ENCODE assay signal across 8 cellular contexts in the genomic region with DNA sequence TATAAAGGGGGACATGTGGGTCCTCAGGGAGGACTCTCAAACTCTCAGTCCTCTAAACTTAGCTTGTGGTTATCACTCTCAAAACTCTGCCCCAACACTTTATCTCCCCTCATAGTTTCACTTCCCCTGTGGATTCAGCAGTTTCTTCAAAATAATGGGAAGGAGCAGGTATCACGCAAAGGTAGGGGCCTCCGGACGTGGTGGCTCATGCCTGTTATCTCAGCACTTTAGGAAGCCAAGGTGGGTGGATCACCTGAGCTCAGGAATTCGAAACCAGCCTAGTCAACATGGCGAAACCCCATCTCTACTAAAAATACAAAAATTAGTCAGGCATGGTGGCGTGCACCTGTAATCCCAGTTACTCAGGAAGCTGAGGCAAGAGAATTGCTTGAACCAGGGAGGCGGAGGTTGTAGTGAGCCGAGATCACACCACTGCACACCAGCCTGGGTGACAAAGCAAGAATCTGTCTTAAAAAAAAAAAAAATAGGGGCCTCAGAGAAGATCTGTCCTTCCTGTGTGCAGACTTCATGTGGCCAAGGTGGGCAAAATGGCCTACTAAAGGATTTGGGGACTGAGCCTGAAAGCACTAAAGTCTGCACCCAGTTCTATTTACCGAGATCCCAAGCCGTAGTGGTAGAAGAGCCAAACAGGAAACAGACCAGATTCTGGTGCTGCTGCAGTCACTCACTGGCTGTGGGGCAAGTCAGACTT. TPM values are rescaled to one million over a fixed set of nuclear protein-coding genes. Genes with fewer than 3 reads are reported as not detected.
DNase-seq lines count a peak whose midpoint lies in the region; ATAC-seq and TF ChIP-seq lines count a peak whose summit lies in the region.

No MANE protein-coding gene starts in this region.

- TF ChIP-seq CTCF in lower lobe of right lung (IDR thresholded peaks at IDR 0.05) (no peak), foreskin keratinocyte (conservative IDR thresholded peaks at IDR 0.05) (no peak)

- H3K27ac ChIP-seq in lower lobe of right lung (no peak overlapping the region), foreskin keratinocyte (no peak overlapping the region)

- H3K9me3 ChIP-seq in lower lobe of right lung = no peaks in the 10 kb centered on the region

- H3K4me3 Mint-ChIP-seq in activated CD4-positive, alpha-beta T cell treated with anti-CD3 and anti-CD28 coated beads, Interleukin-2, amount 10 ng/mL, durations not matched to agents 7 days and 5 days = peak overlapping the region; percentile 70
- peak overlapping the region; percentile 45 for H3K4me3 Mint-ChIP-seq in activated CD4-positive, alpha-beta memory T cell treated with anti-CD3 and anti-CD28 coated beads for 36 hours

- H3K36me3 ChIP-seq in lower lobe of right lung = no peaks in the 10 kb centered on the region

- peaks cover 82% of the 10 kb centered on the region for H3K4me1 Mint-ChIP-seq in activated CD4-positive, alpha-beta T cell treated with anti-CD3 and anti-CD28 coated beads, Interleukin-2, amount 10 ng/mL, durations not matched to agents 7 days and 5 days
- H3K4me1 Mint-ChIP-seq in activated CD4-positive, alpha-beta memory T cell treated with anti-CD3 and anti-CD28 coated beads for 36 hours (ENCODE audit: low read depth) = peaks cover 72% of the 10 kb centered on the region

- CTCF ChIA-PET in activated CD4-positive, alpha-beta T cell treated with anti-CD3 and anti-CD28 coated beads, Interleukin-2, amount 10 ng/mL, durations not matched to agents 7 days and 5 days (lab: Charles Lee) = interaction anchor here (1.8 to 5.0 kb wide), 2 partner anchors 12 to 121 kb away, joined by 8 to 27 read pairs; a partner anchor contains a TSS
- CTCF ChIA-PET in activated CD4-positive, alpha-beta memory T cell treated with anti-CD3 and anti-CD28 coated beads for 36 hours (lab: Charles Lee) = interaction anchor here (0.8 to 5.6 kb wide), 7 partner anchors 8 to 144 kb away, joined by 3 to 52 read pairs (median 4); a partner anchor contains a TSS

- peaks cover 19% of the 10 kb centered on the region for H3K4me1 ChIP-seq in lower lobe of right lung
- no peaks in the 10 kb centered on the region for H3K4me1 ChIP-seq in foreskin keratinocyte

- peak; percentile 51 for DNase-seq in activated CD4-positive, alpha-beta T cell treated with anti-CD3 and anti-CD28 coated beads, Interleukin-2, amount 10 ng/mL, durations not matched to agents 7 days and 5 days
- DNase-seq in activated CD4-positive, alpha-beta T cell treated with anti-CD3 and anti-CD28 coated beads for 4 hours = no peak
- DNase-seq in activated CD4-positive, alpha-beta memory T cell treated with anti-CD3 and anti-CD28 coated beads for 36 hours = peak; percentile 77
- peak; percentile 42 for DNase-seq in stimulated activated naive CD4-positive, alpha-beta T cell treated with Interleukin-2 at 50 U/mL for 16 hours (lab: John Stamatoyannopoulos, UW)
- no peak for DNase-seq in lower lobe of right lung
- no peak for DNase-seq in foreskin keratinocyte
- no peak for DNase-seq in 8988T

- ATAC-seq in HG03045 (IDR thresholded peaks at IDR 0.05; ENCODE audit: unreplicated experiment) (peak; percentile 42), lower lobe of right lung (no peak), foreskin keratinocyte (no peak)

- peaks cover 77% of the 10 kb centered on the region for H3K36me3 Mint-ChIP-seq in activated CD4-positive, alpha-beta T cell treated with anti-CD3 and anti-CD28 coated beads, Interleukin-2, amount 10 ng/mL, durations not matched to agents 7 days and 5 days (ENCODE audit: low read depth)
- peaks cover 37% of the 10 kb centered on the region for H3K36me3 Mint-ChIP-seq in activated CD4-positive, alpha-beta memory T cell treated with anti-CD3 and anti-CD28 coated beads for 36 hours

- H3K27me3 Mint-ChIP-seq in activated CD4-positive, alpha-beta T cell treated with anti-CD3 and anti-CD28 coated beads, Interleukin-2, amount 10 ng/mL, durations not matched to agents 7 days and 5 days = no peaks in the 10 kb centered on the region
- no peaks in the 10 kb centered on the region for H3K27me3 Mint-ChIP-seq in activated CD4-positive, alpha-beta memory T cell treated with anti-CD3 and anti-CD28 coated beads for 36 hours

- H3K27me3 ChIP-seq in lower lobe of right lung (ENCODE audit: low read depth) (no peaks in the 10 kb centered on the region), foreskin keratinocyte (peaks cover 9% of the 10 kb centered on the region)

- no peak overlapping the region for H3K4me3 ChIP-seq in lower lobe of right lung

- no peaks in the 10 kb centered on the region for H3K9me3 Mint-ChIP-seq in activated CD4-positive, alpha-beta T cell treated with anti-CD3 and anti-CD28 coated beads, Interleukin-2, amount 10 ng/mL, durations not matched to agents 7 days and 5 days
- no peaks in the 10 kb centered on the region for H3K9me3 Mint-ChIP-seq in activated CD4-positive, alpha-beta memory T cell treated with anti-CD3 and anti-CD28 coated beads for 36 hours

- POLR2A ChIA-PET in activated CD4-positive, alpha-beta T cell treated with anti-CD3 and anti-CD28 coated beads, Interleukin-2, amount 10 ng/mL, durations not matched to agents 7 days and 5 days (lab: Charles Lee) = no interaction called here
- POLR2A ChIA-PET in activated CD4-positive, alpha-beta memory T cell treated with anti-CD3 and anti-CD28 coated beads for 36 hours (lab: Charles Lee) = interaction anchor here (0.6 to 3.9 kb wide), 8 partner anchors 10 to 200 kb away, joined by 3 to 19 read pairs (median 3); a partner anchor contains a TSS

- peak overlapping the region; percentile 90 for H3K27ac Mint-ChIP-seq in activated CD4-positive, alpha-beta T cell treated with anti-CD3 and anti-CD28 coated beads, Interleukin-2, amount 10 ng/mL, durations not matched to agents 7 days and 5 days
- peak overlapping the region; percentile 88 for H3K27ac Mint-ChIP-seq in activated CD4-positive, alpha-beta memory T cell treated with anti-CD3 and anti-CD28 coated beads for 36 hours

- intact Hi-C loops in activated CD4-positive, alpha-beta memory T cell treated with anti-CD3 and anti-CD28 coated beads for 36 hours (cut with micrococcal nuclease) = loop anchor here (1.0 to 5.0 kb wide), 5 partner anchors 9 to 123 kb away; a partner anchor contains a TSS
- intact Hi-C loops in lower lobe of right lung (cut with DNase I) = no loop called here

RNA-seq across cellular contexts. Expression of a gene that starts 6.4 kb away (rescaled TPM):
- total RNA-seq in activated CD4-positive, alpha-beta T cell treated with anti-CD3 and anti-CD28 coated beads, Interleukin-2, amount 10 ng/mL, durations not matched to agents 7 days and 5 days = 100 to 1,000 TPM; 621 to 702 TPM
- total RNA-seq in activated CD4-positive, alpha-beta memory T cell treated with anti-CD3 and anti-CD28 coated beads for 36 hours = 100 to 1,000 TPM; 168 to 169 TPM
- 9.7 TPM for total RNA-seq in lower lobe of right lung
- total RNA-seq in foreskin keratinocyte = 0.14 and 0.32 TPM in 2 replicates
- 0.15 and 0.17 TPM in 2 replicates for polyA plus RNA-seq in foreskin keratinocyte

RNA-seq across cellular contexts. Expression of a gene that starts 19.9 kb away (rescaled TPM):
- total RNA-seq in activated CD4-positive, alpha-beta T cell treated with anti-CD3 and anti-CD28 coated beads, Interleukin-2, amount 10 ng/mL, durations not matched to agents 7 days and 5 days = 10 to 100 TPM; 33.3 to 34.7 TPM
- 10 to 100 TPM; 21.4 to 23.7 TPM for total RNA-seq in activated CD4-positive, alpha-beta memory T cell treated with anti-CD3 and anti-CD28 coated beads for 36 hours
- total RNA-seq in lower lobe of right lung = 39.2 TPM
- total RNA-seq in foreskin keratinocyte = 4.1 and 4.4 TPM in 2 replicates
- 3.0 and 3.1 TPM in 2 replicates for polyA plus RNA-seq in foreskin keratinocyte

RNA-seq across cellular contexts. Expression of a gene that starts 20.1 kb away (rescaled TPM):
- 10 to 100 TPM; 38.9 to 44.1 TPM for total RNA-seq in activated CD4-positive, alpha-beta T cell treated with anti-CD3 and anti-CD28 coated beads, Interleukin-2, amount 10 ng/mL, durations not matched to agents 7 days and 5 days
- total RNA-seq in activated CD4-positive, alpha-beta memory T cell treated with anti-CD3 and anti-CD28 coated beads for 36 hours = 10 to 100 TPM; 32.6 to 37.5 TPM
- total RNA-seq in lower lobe of right lung (49.5 TPM), foreskin keratinocyte (11.0 and 11.7 TPM in 2 replicates)
- 3.7 and 4.6 TPM in 2 replicates for polyA plus RNA-seq in foreskin keratinocyte

RNA-seq across cellular contexts. Expression of a gene that starts 31.4 kb away (rescaled TPM):
- total RNA-seq in activated CD4-positive, alpha-beta T cell treated with anti-CD3 and anti-CD28 coated beads, Interleukin-2, amount 10 ng/mL, durations not matched to agents 7 days and 5 days = 10 to 100 TPM; 58.3 to 59.7 TPM
- total RNA-seq in activated CD4-positive, alpha-beta memory T cell treated with anti-CD3 and anti-CD28 coated beads for 36 hours = 10 to 100 TPM; 21.8 to 25.2 TPM
- total RNA-seq in lower lobe of right lung (30.1 TPM), foreskin keratinocyte (32.8 and 33.3 TPM in 2 replicates)
- polyA plus RNA-seq in foreskin keratinocyte = 26.3 and 29.2 TPM in 2 replicates

Comparison
In these comparisons a context has a peak if more than half of its experiments do, and no peak if none do; other contexts are left out.
1. DNase-seq: peak in activated CD4-positive, alpha-beta T cell treated with anti-CD3 and anti-CD28 coated beads, Interleukin-2, amount 10 ng/mL, durations not matched to agents 7 days and 5 days (single experiment), activated CD4-positive, alpha-beta memory T cell treated with anti-CD3 and anti-CD28 coated beads for 36 hours (single experiment) and stimulated activated naive CD4-positive, alpha-beta T cell treated with Interleukin-2 at 50 U/mL for 16 hours (single experiment); none in activated CD4-positive, alpha-beta T cell treated with anti-CD3 and anti-CD28 coated beads for 4 hours (0 of 2), lower lobe of right lung (single experiment), foreskin keratinocyte (0 of 2) and 8988T (single experiment).
2. RNA of a gene that starts 6.4 kb away (total RNA-seq): 621 to 702 TPM in activated CD4-positive, alpha-beta T cell treated with anti-CD3 and anti-CD28 coated beads, Interleukin-2, amount 10 ng/mL, durations not matched to agents 7 days and 5 days and 168 to 169 TPM in activated CD4-positive, alpha-beta memory T cell treated with anti-CD3 and anti-CD28 coated beads for 36 hours; 9.7 TPM in lower lobe of right lung (single experiment) and 0.14 to 0.32 TPM in foreskin keratinocyte; every median in the first group is over 10 times any median in the second.